Comparison of ENCODE assay signal across 8 cellular contexts in genomic region chr20:32521780-32522524, GRCh38.
DNase-seq lines count a peak whose midpoint lies in the region; ATAC-seq and TF ChIP-seq lines count a peak whose summit lies in the region.

No MANE protein-coding gene starts in this region.

- TF ChIP-seq CTCF in GM12875 (IDR thresholded peaks at IDR 0.05; ENCODE audit: borderline replicate concordance, insufficient read depth, low read depth, low read length) (peak; percentile 86), VCaP (conservative IDR thresholded peaks at IDR 0.05) (peak; percentile 94)

- H3K27ac ChIP-seq in VCaP, result no peak overlapping the region

- ATAC-seq in GM19328 (IDR thresholded peaks at IDR 0.05; ENCODE audit: unreplicated experiment), result no peak

- peak; percentile 83 for DNase-seq in 8988T
- peak; percentile 47 for DNase-seq in NCI-H1694 (lab: John Stamatoyannopoulos, UW)
- DNase-seq in T47D (ENCODE audit: low read depth in 1 of 2, low spot score in 1 of 2), result peak; percentile 68 to 84
- DNase-seq in inferior parietal cortex (ENCODE audit: extremely low spot score), result peak; percentile 76
- DNase-seq in stimulated activated CD4-positive, alpha-beta T cell treated with anti-CD3 and anti-CD28 coated beads, Interleukin-2, amount 100 ng/mL, for 24 hours, result peak; percentile 78

- H3K4me3 ChIP-seq in GM12875 (ENCODE audit: low read depth, low read length), result no peak overlapping the region

- in situ Hi-C loops in T47D (cut with HindIII; ENCODE audit: low pct_unique_long_range_greater_than_20kb, low sequenced_read_pairs), result no loop called here
